Comparison of ENCODE assay signal across 31 cellular contexts in genomic region chr4:185290018-185290607, GRCh38.
"Had no signal": no experiment of that assay in that cellular context is flagged by ENCODE, and none has a peak within 500 bp of the region (broad histone marks: within the 10 kb centered on the region; RNA-seq: fewer than 3 reads in every experiment).

No MANE protein-coding gene starts in this region.

- H3K27ac ChIP-seq: KMS-11, SJSA1, WERI-Rb-1 had no signal

- H3K9me3 ChIP-seq: ascending aorta, SJSA1, SK-N-SH had no signal

- H3K36me3 ChIP-seq: WERI-Rb-1 had no signal

- DNase-seq: activated CD4-positive, alpha-beta T cell treated with anti-CD3 and anti-CD28 coated beads for 1 hour; activated CD4-positive, alpha-beta T cell treated with anti-CD3 and anti-CD28 coated beads for 48 hours; activated CD4-positive, alpha-beta T cell treated with anti-CD3 and anti-CD28 coated beads, Interleukin-2, amount 50 U/mL, for 4 hours; activated CD4-positive, CD25-positive, alpha-beta regulatory T cell; activated CD8-positive, alpha-beta T cell treated with anti-CD3 and anti-CD28 coated beads for 36 hours; activated effector memory CD4-positive, alpha-beta T cell treated with anti-CD3 and anti-CD28 coated beads, Interleukin-2, amount 50 U/mL, for 16 hours; activated naive CD4-positive, alpha-beta T cell; activated naive CD4-positive, alpha-beta T cell treated with anti-CD3 and anti-CD28 coated beads, Interleukin-2, amount 50 U/mL, for 16 hours; activated naive CD8-positive, alpha-beta T cell treated with anti-CD3 and anti-CD28 coated beads for 36 hours; activated T-cell treated with anti-CD3 and anti-CD28 coated beads, Interleukin-2, amount 50 U/mL, for 1 hour; activated T-cell treated with anti-CD3 and anti-CD28 coated beads, Interleukin-2, amount 50 U/mL, for 72 hours; amygdala; MM.1S; MV-4-11; NCI-H1092; NCI-H1436 treated with DMSO at 0.1 percent for 48 hours; NCI-H1694 treated with DMSO at 0.1 percent for 48 hours; NCI-H2029; NCI-H345; NCI-H524 treated with DMSO at 0.1 percent for 48 hours; SHP77 treated with DMSO at 0.1 percent for 48 hours; SK-N-SH; T-cell; T-helper 2 cell; T1000; WERI-Rb-1 had no signal

- H3K4me3 ChIP-seq: SJSA1 had no signal

- ATAC-seq: activated CD8-positive, alpha-beta T cell treated with anti-CD3 and anti-CD28 coated beads for 36 hours; activated T-cell treated with anti-CD3 and anti-CD28 coated beads, Interleukin-2, amount 50 U/mL, for 72 hours; activated T-helper 17 cell treated with anti-CD3 and anti-CD28 coated beads, Interleukin-2, amount 50 U/mL, for 72 hours; Panc1; T-cell had no signal

- H3K27me3 ChIP-seq: ascending aorta, SJSA1 had no signal
